19 cellular contexts compared by ENCODE assay signal in the genomic region with DNA sequence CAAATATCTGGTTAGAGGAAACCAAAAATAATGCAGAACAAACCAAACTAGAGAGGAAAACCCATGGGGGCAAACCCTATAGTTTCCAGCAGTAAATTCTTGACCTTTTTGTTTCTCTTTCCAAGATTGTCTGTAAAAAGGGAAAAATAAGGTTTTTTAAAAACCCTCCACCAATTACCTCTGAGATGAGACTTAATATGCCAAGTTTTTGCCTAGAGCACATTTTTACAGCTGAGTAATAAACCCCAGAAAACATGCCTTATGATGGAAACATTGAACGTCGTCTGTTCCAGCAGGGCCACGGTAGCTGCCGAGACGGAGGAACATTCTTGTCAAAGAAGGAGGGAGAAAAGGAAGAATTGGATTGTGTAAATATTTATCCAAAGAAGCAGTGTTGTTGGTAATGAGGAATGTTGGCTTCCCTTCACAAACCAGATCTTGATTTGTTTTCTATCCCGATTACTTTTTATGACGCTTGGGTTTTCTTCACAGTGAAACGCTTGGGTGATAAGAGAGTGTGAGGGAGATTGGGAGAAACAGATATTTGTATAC. TPM values are rescaled to one million over a fixed set of nuclear protein-coding genes. Genes with fewer than 3 reads are reported as not detected.
DNase-seq lines count a peak whose midpoint lies in the region; ATAC-seq and TF ChIP-seq lines count a peak whose summit lies in the region.
"Had no signal": no experiment of that assay in that cellular context is flagged by ENCODE, and none has a peak within 500 bp of the region (broad histone marks: within the 10 kb centered on the region; RNA-seq: fewer than 3 reads in every experiment).

No MANE protein-coding gene starts in this region.

- no peak overlapping the region for H2BK12ac ChIP-seq in mesenchymal stem cell (ENCODE audit: low read length in 2 of 2)

- CTCF ChIA-PET in Caco-2 (lab: Charles Lee): interaction anchor here (0.5 kb wide), 1 partner anchor 123 kb away, joined by 3 read pairs; no protein-coding TSS in a partner anchor

- H3K4ac ChIP-seq in mesenchymal stem cell (ENCODE audit: low read depth in 1 of 2, low read length in 2 of 2): no peak overlapping the region

- H3K4me1 ChIP-seq in Caco-2 (peaks cover 18% of the 10 kb centered on the region), mesenchymal stem cell (ENCODE audit: control insufficient read depth, insufficient read depth, low read depth, low read length) (no peaks in the 10 kb centered on the region), sigmoid colon (peaks cover 0 to 4% (median 0%) of the 10 kb centered on the region in 4 donors)
- H3K4me1 ChIP-seq: A549 had no signal

- no peak for TF ChIP-seq POLR2A in sigmoid colon (IDR thresholded peaks at IDR 0.05)

- intact Hi-C loops in Caco-2 (cut with micrococcal nuclease; ENCODE audit: unreplicated experiment): no loop called here
- intact Hi-C loops in sigmoid colon (cut with DNase I): no loop called here

- H3K4me3 ChIP-seq in Caco-2 (ENCODE audit: low read depth, low read length): no peak overlapping the region
- no peak overlapping the region for H3K4me3 ChIP-seq in mesenchymal stem cell (ENCODE audit: insufficient read depth in 1 of 2, low read depth in 1 of 2, low read length in 2 of 2)
- H3K4me3 ChIP-seq in sigmoid colon: no peak overlapping the region
- H3K4me3 ChIP-seq: A549, K562 had no signal

- H3K9me3 ChIP-seq in Caco-2 (no peaks in the 10 kb centered on the region), mesenchymal stem cell (ENCODE audit: control insufficient read depth, low read length) (no peaks in the 10 kb centered on the region), sigmoid colon (no peaks in the 10 kb centered on the region)
- H3K9me3 ChIP-seq: A549, SK-N-SH had no signal

- DNase-seq in Caco-2: peak in 1 of 2 experiments; percentile 8
- DNase-seq in mesenchymal stem cell: peak; percentile 27
- peak; percentile 10 for DNase-seq in sigmoid colon
- no peak for DNase-seq in NCI-H446 treated with DMSO at 0.1 percent for 48 hours (lab: John Stamatoyannopoulos, UW)
- DNase-seq in central memory CD4-positive, alpha-beta T cell: no peak
- DNase-seq: C1 segment of cervical spinal cord, DMS79 treated with DMSO at 0.1 percent for 48 hours, H7, MV-4-11, NCI-H1694 treated with DMSO at 0.1 percent for 48 hours, NCI-H510A treated with DMSO at 0.1 percent for 48 hours, NCI-H774, OCI-M1, Right ventricle myocardium superior, SK-N-SH had no signal

- no TSS peak for BruUV-seq in Caco-2 (replicated peaks; lab: Mats Ljungman, UMichigan)

- ATAC-seq in GM19455 (IDR thresholded peaks at IDR 0.05; ENCODE audit: unreplicated experiment): no peak
- ATAC-seq: A549, K562 had no signal

- no peak overlapping the region for H4K8ac ChIP-seq in mesenchymal stem cell (ENCODE audit: low read length)

- no peaks in the 10 kb centered on the region for H3K36me3 ChIP-seq in Caco-2 (ENCODE audit: control insufficient read depth, insufficient read depth, low read length)
- H3K36me3 ChIP-seq in mesenchymal stem cell (ENCODE audit: control insufficient read depth in 1 of 2, insufficient read depth in 2 of 2, low read depth in 1 of 2, low read length in 2 of 2): no peaks in the 10 kb centered on the region
- H3K36me3 ChIP-seq in sigmoid colon: no peaks in the 10 kb centered on the region

- no peak overlapping the region for H2BK5ac ChIP-seq in mesenchymal stem cell (ENCODE audit: low read depth, low read length, poor library complexity, severe bottlenecking)

- no peak overlapping the region for H2AFZ ChIP-seq in mesenchymal stem cell (ENCODE audit: low read depth, low read length)

- no peak overlapping the region for H2AK5ac ChIP-seq in mesenchymal stem cell (ENCODE audit: low read length, severe bottlenecking)

- H2BK120ac ChIP-seq in mesenchymal stem cell (ENCODE audit: low read depth, low read length): no peak overlapping the region

- H3K27me3 Mint-ChIP-seq in Caco-2 (ENCODE audit: insufficient read depth, unreplicated experiment): no peaks in the 10 kb centered on the region

- H2BK15ac ChIP-seq in mesenchymal stem cell (ENCODE audit: low read depth, poor library complexity, severe bottlenecking): no peak overlapping the region

- no peak overlapping the region for H3K4me2 ChIP-seq in mesenchymal stem cell (ENCODE audit: low read length, poor library complexity, severe bottlenecking)
- H3K4me2 ChIP-seq: A549, SK-N-SH had no signal

- WGBS in mesenchymal stem cell: 35% methylated on average over 8 of the region's 8 CpGs
- 7 to 14% methylated on average over 8 of the region's 8 CpGs for WGBS in sigmoid colon, 2 donors

- no peak for TF ChIP-seq EP300 in sigmoid colon (IDR thresholded peaks at IDR 0.05)

- H3K9me3 Mint-ChIP-seq in Caco-2 (ENCODE audit: unreplicated experiment): no peaks in the 10 kb centered on the region

- H3K27me3 ChIP-seq in Caco-2 (replicated peaks; ENCODE audit: control insufficient read depth, insufficient read depth, low read length) (no peaks in the 10 kb centered on the region), mesenchymal stem cell (ENCODE audit: control insufficient read depth in 1 of 2, insufficient read depth in 1 of 2, low read length in 2 of 2) (peaks cover 0 to 55% of the 10 kb centered on the region in 2 experiments), sigmoid colon (peaks cover 0 to 50% (median 6%) of the 10 kb centered on the region in 3 donors)

- H3K36me3 Mint-ChIP-seq in Caco-2 (ENCODE audit: insufficient read depth, unreplicated experiment): peaks cover 5% of the 10 kb centered on the region

- H3K79me1 ChIP-seq in mesenchymal stem cell (replicated peaks; ENCODE audit: low read length, poor library complexity, severe bottlenecking): no peaks in the 10 kb centered on the region

- no peak overlapping the region for H3K14ac ChIP-seq in mesenchymal stem cell (ENCODE audit: low read length in 2 of 2)

- no peak overlapping the region for H3K18ac ChIP-seq in mesenchymal stem cell (ENCODE audit: low read depth in 1 of 2, low read length in 2 of 2)

- H3K27ac ChIP-seq in VCaP (peak overlapping the region; percentile 61), mesenchymal stem cell (ENCODE audit: low read length, poor library complexity, severe bottlenecking) (no peak overlapping the region), sigmoid colon (no peak overlapping the region)
- H3K27ac ChIP-seq: A549 had no signal

- no peak overlapping the region for H4K91ac ChIP-seq in mesenchymal stem cell (ENCODE audit: low read length)

- H3K23ac ChIP-seq in mesenchymal stem cell (ENCODE audit: low read length in 2 of 2): no peak overlapping the region

- peak overlapping the region; percentile 46 for H3K4me3 Mint-ChIP-seq in Caco-2 (ENCODE audit: unreplicated experiment)

- no peak overlapping the region for H3K27ac Mint-ChIP-seq in Caco-2 (ENCODE audit: unreplicated experiment)

- peaks cover 32% of the 10 kb centered on the region for H3K4me1 Mint-ChIP-seq in Caco-2 (ENCODE audit: low read depth, unreplicated experiment)

- no peak for TF ChIP-seq CTCF in Caco-2 (IDR thresholded peaks at IDR 0.05; ENCODE audit: insufficient read depth in 1 of 2, low read depth in 1 of 2, low read length in 1 of 2, severe bottlenecking in 1 of 2, unreplicated experiment in 1 of 2)
- no peak for TF ChIP-seq CTCF in VCaP (conservative IDR thresholded peaks at IDR 0.05)
- no peak for TF ChIP-seq CTCF in sigmoid colon (IDR thresholded peaks at IDR 0.05)

- POLR2A ChIA-PET in Caco-2 (lab: Charles Lee): no interaction called here

- H3K9ac ChIP-seq in mesenchymal stem cell (ENCODE audit: low read length): no peak overlapping the region
- H3K9ac ChIP-seq: SK-N-SH had no signal

RNA-seq across cellular contexts. Expression of gene MSX2, which starts 17.3 kb away (rescaled TPM):
- total RNA-seq in Caco-2 (2022) (59.7 and 64.4 TPM in 2 replicates), sigmoid colon (1 to 10 TPM in 2 of 4 donors, under 1 TPM in 1, not detected in 1; 0.66 to 1.8 (median 1.1) TPM)
- polyA plus RNA-seq in mesenchymal stem cell (2013, experiment 1 of 2): 3.1 TPM
- polyA plus RNA-seq in mesenchymal stem cell (2013, experiment 2 of 2): 3.2 TPM
- polyA plus RNA-seq in sigmoid colon: 1 to 10 TPM in 1 of 3 donors, under 1 TPM in 1, not detected in 1; 0.16 to 1.2 TPM
- total RNA-seq: K562 had no signal
- polyA plus RNA-seq: K562 had no signal

Comparison
In these comparisons a context has a peak if more than half of its experiments do, and no peak if none do; other contexts are left out.
1. DNase-seq: peak in mesenchymal stem cell (single experiment) and sigmoid colon (single experiment); none in NCI-H446 treated with DMSO at 0.1 percent for 48 hours (single experiment) and central memory CD4-positive, alpha-beta T cell (single experiment).
2. RNA of gene MSX2, which starts 17.3 kb away (total RNA-seq): 59.7 to 64.4 TPM in Caco-2; 0.66 to 1.8 TPM in sigmoid colon; every median in the first group is over 10 times any median in the second.